ENCODE assay signal across 15 cellular contexts in the genomic region with DNA sequence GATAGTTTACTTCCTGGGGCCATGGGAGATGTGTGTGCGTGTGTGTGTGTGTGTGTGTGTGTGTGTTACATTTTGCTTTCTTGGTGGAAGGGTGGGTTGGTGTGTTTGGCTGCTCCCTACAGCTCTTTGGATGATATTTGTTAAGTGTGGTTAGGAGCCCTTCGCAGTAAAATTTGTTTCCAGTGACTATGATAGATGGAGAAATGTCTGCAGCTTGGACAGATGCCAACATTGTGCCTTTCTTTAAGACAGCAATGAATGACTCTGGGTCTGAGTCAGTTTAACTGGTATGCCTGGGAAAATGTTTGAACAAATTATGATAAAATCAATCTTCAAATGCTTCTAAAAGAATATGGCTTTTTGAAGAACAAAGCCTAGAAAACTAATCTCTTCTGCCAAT.
DNase-seq lines count a peak whose midpoint lies in the region; ATAC-seq and TF ChIP-seq lines count a peak whose summit lies in the region.
"Had no signal": no experiment of that assay in that cellular context is flagged by ENCODE, and none has a peak within 500 bp of the region (broad histone marks: within the 10 kb centered on the region; RNA-seq: fewer than 3 reads in every experiment).

No MANE protein-coding gene starts in this region.

- CTCF ChIA-PET in RWPE1 (lab: Yijun Ruan, JAX) = no interaction called here
- CTCF ChIA-PET in T-cell (lab: Charles Lee) = no interaction called here
- CTCF ChIA-PET in naive thymus-derived CD4-positive, alpha-beta T cell (lab: Charles Lee) = no interaction called here

- intact Hi-C loops in naive thymus-derived CD4-positive, alpha-beta T cell (cut with micrococcal nuclease) = no loop called here

- H3K9me3 ChIP-seq in fibroblast of lung (ENCODE audit: control insufficient read depth, insufficient read depth, low read depth, low read length) = no peaks in the 10 kb centered on the region
- no peaks in the 10 kb centered on the region for H3K9me3 ChIP-seq in naive thymus-derived CD4-positive, alpha-beta T cell (ENCODE audit: control insufficient read depth in 2 of 3, low read length in 3 of 3)

- H3K4me2 ChIP-seq in fibroblast of lung (ENCODE audit: extremely low read depth, insufficient read depth, low read length) = no peak overlapping the region

- H3K9me3 Mint-ChIP-seq in natural killer cell treated with Interleukin-12 subunit alpha and Interleukin-12 subunit beta and Interleukin-15 and Interleukin-18, amount 100 ng/mL, for 72 hours = peaks cover 31% of the 10 kb centered on the region
- H3K9me3 Mint-ChIP-seq in T-cell = peaks cover 15 to 25% (median 17%) of the 10 kb centered on the region in 3 donors
- peaks cover 4 to 42% (median 14%) of the 10 kb centered on the region in 11 donors for H3K9me3 Mint-ChIP-seq in naive thymus-derived CD4-positive, alpha-beta T cell

- H3K9ac ChIP-seq in fibroblast of lung (ENCODE audit: insufficient read depth, low read length) = no peak overlapping the region

- no peaks in the 10 kb centered on the region for H3K27me3 Mint-ChIP-seq in natural killer cell treated with Interleukin-12 subunit alpha and Interleukin-12 subunit beta and Interleukin-15 and Interleukin-18, amount 100 ng/mL, for 72 hours
- no peaks in the 10 kb centered on the region for H3K27me3 Mint-ChIP-seq in T-cell
- H3K27me3 Mint-ChIP-seq in naive thymus-derived CD4-positive, alpha-beta T cell = no peaks in the 10 kb centered on the region
- H3K27me3 Mint-ChIP-seq: stimulated activated naive B cell treated with anti-CD40 and anti-IgM and Interleukin-4, amounts not matched to agents 10 μg/mL and 1 μg/mL and 100 μg/mL, for 72 hours had no signal

- DNase-seq in H4 (ENCODE audit: low spot score) = peak; percentile 15
- DNase-seq in RWPE1 (ENCODE audit: low spot score) = peak; percentile 81
- DNase-seq in fibroblast of lung (ENCODE audit: low read depth in 2 of 2) = peak; percentile 88 to 90
- peak; percentile 78 for DNase-seq in skeletal muscle cell (ENCODE audit: low read depth)
- DNase-seq in natural killer cell treated with Interleukin-12 subunit alpha and Interleukin-12 subunit beta and Interleukin-15 and Interleukin-18, amount 100 ng/mL, for 72 hours (ENCODE audit: low spot score) = no peak
- no peak for DNase-seq in T-cell
- no peak for DNase-seq in NCI-H748 treated with DMSO at 0.1 percent for 48 hours (lab: John Stamatoyannopoulos, UW)
- DNase-seq in naive thymus-derived CD4-positive, alpha-beta T cell = no peak
- DNase-seq: left ventricle myocardium superior; occipital lobe; Right ventricle myocardium superior; stimulated activated naive B cell treated with anti-CD40 and anti-IgM and Interleukin-4, amounts not matched to agents 10 μg/mL and 1 μg/mL and 100 μg/mL, for 72 hours had no signal

- no peaks in the 10 kb centered on the region for H3K4me1 ChIP-seq in fibroblast of lung (ENCODE audit: control insufficient read depth, extremely low read depth, insufficient read depth, low read length)
- no peaks in the 10 kb centered on the region for H3K4me1 ChIP-seq in naive thymus-derived CD4-positive, alpha-beta T cell (ENCODE audit: control insufficient read depth in 2 of 2, insufficient read depth in 2 of 2, low read length in 2 of 2)

- no peak overlapping the region for H3K4me3 Mint-ChIP-seq in natural killer cell treated with Interleukin-12 subunit alpha and Interleukin-12 subunit beta and Interleukin-15 and Interleukin-18, amount 100 ng/mL, for 72 hours
- no peak overlapping the region for H3K4me3 Mint-ChIP-seq in T-cell
- no peak overlapping the region for H3K4me3 Mint-ChIP-seq in naive thymus-derived CD4-positive, alpha-beta T cell
- H3K4me3 Mint-ChIP-seq: stimulated activated naive B cell treated with anti-CD40 and anti-IgM and Interleukin-4, amounts not matched to agents 10 μg/mL and 1 μg/mL and 100 μg/mL, for 72 hours; WTC11 had no signal

- no peaks in the 10 kb centered on the region for H4K20me1 ChIP-seq in fibroblast of lung (ENCODE audit: control insufficient read depth, extremely low read depth, insufficient read depth, low read length)

- POLR2A ChIA-PET in RWPE1 (lab: Yijun Ruan, JAX; ENCODE audit: low non-redundant PET) (no interaction called here), T-cell (lab: Charles Lee) (no interaction called here)
- POLR2A ChIA-PET in naive thymus-derived CD4-positive, alpha-beta T cell (lab: Charles Lee) = no interaction called here

- H3K36me3 ChIP-seq in fibroblast of lung (ENCODE audit: control insufficient read depth, insufficient read depth, low read length) = no peaks in the 10 kb centered on the region
- no peaks in the 10 kb centered on the region for H3K36me3 ChIP-seq in naive thymus-derived CD4-positive, alpha-beta T cell (ENCODE audit: control insufficient read depth in 2 of 3, insufficient read depth in 3 of 3, low read length in 3 of 3)
- H3K36me3 ChIP-seq: cardiac muscle cell had no signal

- H2AFZ ChIP-seq in fibroblast of lung (ENCODE audit: low read length) = no peak overlapping the region

- H3K4me3 ChIP-seq in fibroblast of lung (replicated peaks in 1 of 4; ENCODE audit: control extremely low read depth in 1 of 4, insufficient read depth in 1 of 4, low read depth in 3 of 4, low read length in 4 of 4) (no peak overlapping the region), skeletal muscle cell (ENCODE audit: low read depth, low read length) (no peak overlapping the region)
- no peak overlapping the region for H3K4me3 ChIP-seq in naive thymus-derived CD4-positive, alpha-beta T cell (ENCODE audit: low read length)
- H3K4me3 ChIP-seq: cardiac muscle cell, GM12878 had no signal

- no peak for ATAC-seq in natural killer cell treated with Interleukin-12 subunit alpha and Interleukin-12 subunit beta and Interleukin-15 and Interleukin-18, amount 100 ng/mL, for 72 hours
- ATAC-seq in T-cell (replicated peaks in 1 of 4) = no peak
- no peak for ATAC-seq in naive thymus-derived CD4-positive, alpha-beta T cell
- ATAC-seq: GM12878; left ventricle myocardium superior; stimulated activated naive B cell treated with anti-CD40 and anti-IgM and Interleukin-4, amounts not matched to agents 10 μg/mL and 1 μg/mL and 100 μg/mL, for 72 hours; WTC11 had no signal

- H3K27me3 ChIP-seq in fibroblast of lung (ENCODE audit: control insufficient read depth, insufficient read depth, low read length) = no peaks in the 10 kb centered on the region
- H3K27me3 ChIP-seq in naive thymus-derived CD4-positive, alpha-beta T cell (ENCODE audit: control insufficient read depth in 2 of 2, insufficient read depth in 2 of 2, low read length in 2 of 2) = no peaks in the 10 kb centered on the region
- H3K27me3 ChIP-seq: cardiac muscle cell had no signal

- no peak overlapping the region for H3K27ac Mint-ChIP-seq in natural killer cell treated with Interleukin-12 subunit alpha and Interleukin-12 subunit beta and Interleukin-15 and Interleukin-18, amount 100 ng/mL, for 72 hours
- no peak overlapping the region for H3K27ac Mint-ChIP-seq in T-cell
- no peak overlapping the region for H3K27ac Mint-ChIP-seq in naive thymus-derived CD4-positive, alpha-beta T cell
- H3K27ac Mint-ChIP-seq: stimulated activated naive B cell treated with anti-CD40 and anti-IgM and Interleukin-4, amounts not matched to agents 10 μg/mL and 1 μg/mL and 100 μg/mL, for 72 hours; WTC11 had no signal

- H3K36me3 Mint-ChIP-seq in natural killer cell treated with Interleukin-12 subunit alpha and Interleukin-12 subunit beta and Interleukin-15 and Interleukin-18, amount 100 ng/mL, for 72 hours = peaks cover 4% of the 10 kb centered on the region
- no peaks in the 10 kb centered on the region for H3K36me3 Mint-ChIP-seq in T-cell
- no peaks in the 10 kb centered on the region for H3K36me3 Mint-ChIP-seq in naive thymus-derived CD4-positive, alpha-beta T cell
- H3K36me3 Mint-ChIP-seq: stimulated activated naive B cell treated with anti-CD40 and anti-IgM and Interleukin-4, amounts not matched to agents 10 μg/mL and 1 μg/mL and 100 μg/mL, for 72 hours had no signal

- no peak overlapping the region for H3K27ac ChIP-seq in RWPE1
- no peak overlapping the region for H3K27ac ChIP-seq in fibroblast of lung (ENCODE audit: insufficient read depth, low read length)
- no peak overlapping the region for H3K27ac ChIP-seq in naive thymus-derived CD4-positive, alpha-beta T cell (ENCODE audit: low read depth, low read length)
- H3K27ac ChIP-seq: cardiac muscle cell had no signal

- TF ChIP-seq CTCF in RWPE1 (conservative IDR thresholded peaks at IDR 0.05; ENCODE audit: low read depth) = no peak
- no peak for TF ChIP-seq CTCF in fibroblast of lung (conservative IDR thresholded peaks at IDR 0.05 in 1 of 2, IDR thresholded peaks at IDR 0.05 in 1 of 2; ENCODE audit: low read depth in 1 of 2, low read length in 2 of 2)

- H3K4me1 Mint-ChIP-seq in natural killer cell treated with Interleukin-12 subunit alpha and Interleukin-12 subunit beta and Interleukin-15 and Interleukin-18, amount 100 ng/mL, for 72 hours (ENCODE audit: low read depth in 2 of 2) = no peaks in the 10 kb centered on the region
- no peaks in the 10 kb centered on the region for H3K4me1 Mint-ChIP-seq in T-cell
- H3K4me1 Mint-ChIP-seq in naive thymus-derived CD4-positive, alpha-beta T cell = no peaks in the 10 kb centered on the region
- H3K4me1 Mint-ChIP-seq: stimulated activated naive B cell treated with anti-CD40 and anti-IgM and Interleukin-4, amounts not matched to agents 10 μg/mL and 1 μg/mL and 100 μg/mL, for 72 hours; WTC11 had no signal

- H3K79me2 ChIP-seq in fibroblast of lung (ENCODE audit: control insufficient read depth, insufficient read depth, low read length) = no peaks in the 10 kb centered on the region

Comparison
In these comparisons a context has a peak if more than half of its experiments do, and no peak if none do; other contexts are left out.
1. DNase-seq: peak in H4 (single experiment), RWPE1 (single experiment), fibroblast of lung (2 of 2) and skeletal muscle cell (single experiment); none in natural killer cell treated with Interleukin-12 subunit alpha and Interleukin-12 subunit beta and Interleukin-15 and Interleukin-18, amount 100 ng/mL, for 72 hours (single experiment), T-cell (0 of 34), NCI-H748 treated with DMSO at 0.1 percent for 48 hours (single experiment) and naive thymus-derived CD4-positive, alpha-beta T cell (0 of 9).